15 cellular contexts compared by ENCODE assay signal in genomic region chr1:193952778-193953374, GRCh38.
DNase-seq lines count a peak whose midpoint lies in the region; ATAC-seq and TF ChIP-seq lines count a peak whose summit lies in the region.
"Had no signal": no experiment of that assay in that cellular context is flagged by ENCODE, and none has a peak within 500 bp of the region (broad histone marks: within the 10 kb centered on the region; RNA-seq: fewer than 3 reads in every experiment).

No MANE protein-coding gene starts in this region.

- TF ChIP-seq CTCF in fibroblast of pulmonary artery (IDR thresholded peaks at IDR 0.05; ENCODE audit: low read length, missing control alignments) (no peak), heart left ventricle (IDR thresholded peaks at IDR 0.05) (no peak), osteoblast (IDR thresholded peaks at IDR 0.05; ENCODE audit: extremely low read depth, low read depth, low read length) (no peak), uterus (IDR thresholded peaks at IDR 0.05) (no peak)

- TF ChIP-seq POLR2A in heart left ventricle (IDR thresholded peaks at IDR 0.05) (no peak), uterus (IDR thresholded peaks at IDR 0.05) (no peak)

- H3K36me3 ChIP-seq in heart left ventricle (no peaks in the 10 kb centered on the region), osteoblast (ENCODE audit: insufficient read depth, low read length) (no peaks in the 10 kb centered on the region), uterus (no peaks in the 10 kb centered on the region)
- H3K36me3 ChIP-seq: BE2C had no signal

- no peaks in the 10 kb centered on the region for H4K20me1 ChIP-seq in osteoblast (ENCODE audit: insufficient read depth, low read length)

- ATAC-seq in heart left ventricle (peak; percentile 40 to 80 (median 68)), right cardiac atrium (peak; percentile 83 to 89)
- ATAC-seq: A549, GM12878 had no signal

- H3K27ac ChIP-seq in heart left ventricle (peak overlapping the region in 9 of 12 donors; percentile 12 to 70 (median 35)), right cardiac atrium (ENCODE audit: low read length) (no peak overlapping the region), osteoblast (ENCODE audit: low read depth, low read length) (no peak overlapping the region), uterus (no peak overlapping the region)
- H3K27ac ChIP-seq: A549, C4-2B had no signal

- H3K79me2 ChIP-seq in osteoblast (ENCODE audit: insufficient read depth, low read length) = no peaks in the 10 kb centered on the region

- H3K4me3 ChIP-seq in fibroblast of pulmonary artery (replicated peaks; ENCODE audit: low read depth, low read length) = no peak overlapping the region
- H3K4me3 ChIP-seq in heart left ventricle = no peak overlapping the region
- no peak overlapping the region for H3K4me3 ChIP-seq in right cardiac atrium (ENCODE audit: low read length)
- no peak overlapping the region for H3K4me3 ChIP-seq in osteoblast (ENCODE audit: insufficient read depth, low read length)
- no peak overlapping the region for H3K4me3 ChIP-seq in uterus
- H3K4me3 ChIP-seq: A549, GM12878 had no signal

- DNase-seq in fibroblast of pulmonary artery (ENCODE audit: low read depth) (peak; percentile 58), heart left ventricle (no peak), right cardiac atrium (no peak), osteoblast (ENCODE audit: insufficient read length, low spot score, missing footprints) (peak; percentile 17), uterus (no peak), nucleus accumbens (lab: John Stamatoyannopoulos, UW) (no peak), T-helper 2 cell (no peak)
- DNase-seq: BE2C; CD4-positive, alpha-beta memory T cell; DMS79; GOT3; H9 had no signal

- H3K27me3 ChIP-seq in heart left ventricle (no peaks in the 10 kb centered on the region), right cardiac atrium (ENCODE audit: control insufficient read depth, insufficient read depth) (no peaks in the 10 kb centered on the region), osteoblast (ENCODE audit: insufficient read depth, low read length) (no peaks in the 10 kb centered on the region), uterus (no peaks in the 10 kb centered on the region)
- H3K27me3 ChIP-seq: BE2C had no signal

- H3K4me1 ChIP-seq in heart left ventricle (peaks cover 0 to 5% (median 0%) of the 10 kb centered on the region in 12 donors), right cardiac atrium (ENCODE audit: control insufficient read depth, insufficient read depth, low read length) (no peaks in the 10 kb centered on the region), osteoblast (ENCODE audit: insufficient read depth, low read length) (no peaks in the 10 kb centered on the region), uterus (no peaks in the 10 kb centered on the region)
- H3K4me1 ChIP-seq: A549, BE2C had no signal

- WGBS in heart left ventricle, 4 donors = 35 to 56% (median 48%) methylated on average over 1 of the region's 1 CpG
- WGBS in right cardiac atrium = 33% methylated on average over 1 of the region's 1 CpG

- H3K9me3 ChIP-seq in heart left ventricle (peaks cover 0 to 7% (median 0%) of the 10 kb centered on the region in 12 donors), right cardiac atrium (ENCODE audit: control insufficient read depth, low read length) (no peaks in the 10 kb centered on the region), osteoblast (ENCODE audit: low read depth, low read length) (peaks cover 8% of the 10 kb centered on the region), uterus (no peaks in the 10 kb centered on the region)
- H3K9me3 ChIP-seq: A549, BE2C had no signal

- H3K4me2 ChIP-seq in osteoblast (ENCODE audit: insufficient read depth, low read length) = no peak overlapping the region
- H3K4me2 ChIP-seq: A549 had no signal

- H2AFZ ChIP-seq in osteoblast (ENCODE audit: low read length) = no peak overlapping the region

- intact Hi-C loops in heart left ventricle (cut with DNase I) = loop anchor here in 2 of 10 donors (2.0 to 10.0 kb wide), 5 partner anchors 112 to 768 kb away; partner anchors contain the start of gene B3GALT2 (in 2 of the 2)
- intact Hi-C loops in right cardiac atrium (cut with DNase I) = loop anchor here in 1 of 4 donors (5.0 kb wide), 1 partner anchor 114 kb away; no protein-coding TSS in a partner anchor
- intact Hi-C loops in uterus (cut with DNase I; ENCODE audit: low total_unique reads) = no loop called here

Comparison
In these comparisons a context has a peak if more than half of its experiments do, and no peak if none do; other contexts are left out.
1. H3K27ac ChIP-seq: peak in heart left ventricle (9 of 12); none in right cardiac atrium (single experiment), osteoblast (single experiment) and uterus (0 of 2).
2. DNase-seq: peak in fibroblast of pulmonary artery (single experiment) and osteoblast (single experiment); none in heart left ventricle (0 of 5), right cardiac atrium (0 of 3), uterus (0 of 2), nucleus accumbens (0 of 56) and T-helper 2 cell (0 of 5).